28 cellular contexts compared by ENCODE assay signal in genomic region chr12:81705586-81705985, GRCh38. TPM values are rescaled to one million over a fixed set of nuclear protein-coding genes. Genes with fewer than 3 reads are reported as not detected.
"Had no signal": no experiment of that assay in that cellular context is flagged by ENCODE, and none has a peak within 500 bp of the region (broad histone marks: within the 10 kb centered on the region; RNA-seq: fewer than 3 reads in every experiment).

No MANE protein-coding gene starts in this region.

- ATAC-seq: activated CD8-positive, alpha-beta memory T cell treated with anti-CD3 and anti-CD28 coated beads, Interleukin-2, amount 10 ng/mL, durations not matched to agents 7 days and 5 days; activated naive CD8-positive, alpha-beta T cell treated with anti-CD3 and anti-CD28 coated beads, Interleukin-2, amount 50 U/mL, for 24 hours had no signal

- DNase-seq: activated B cell treated with CpG ODN at 0.5 μM for 24 hours; activated CD4-positive, alpha-beta T cell treated with anti-CD3 and anti-CD28 coated beads for 1 hour; activated CD4-positive, alpha-beta T cell treated with anti-CD3 and anti-CD28 coated beads, Interleukin-2, amount 10 ng/mL, durations not matched to agents 24 days and 14 days; activated CD4-positive, alpha-beta T cell treated with anti-CD3 and anti-CD28 coated beads, Interleukin-2, amount 50 U/mL, for 48 hours; activated CD8-positive, alpha-beta memory T cell treated with anti-CD3 and anti-CD28 coated beads, Interleukin-2, amount 10 ng/mL, durations not matched to agents 7 days and 5 days; activated effector memory CD4-positive, alpha-beta T cell treated with anti-CD3 and anti-CD28 coated beads, Interleukin-2, amount 50 U/mL, for 16 hours; activated naive CD4-positive, alpha-beta T cell treated with Interleukin-2 at 50 U/mL for 16 hours; activated naive CD8-positive, alpha-beta T cell treated with anti-CD3 and anti-CD28 coated beads, Interleukin-2, amount 50 U/mL, for 24 hours; activated T-cell treated with anti-CD3 and anti-CD28 coated beads, Interleukin-2, amount 50 U/mL, for 24 hours; amniotic stem cell; MM.1S; NCI-H1105; NCI-H1436; NCI-H1694 treated with DMSO at 0.1 percent for 48 hours; NCI-H2029 treated with DMSO at 0.1 percent for 48 hours; NCI-H345; NCI-H510A treated with DMSO at 0.1 percent for 48 hours; NCI-H69; NK-92 treated with Interleukin-12 subunit alpha and Interleukin-12 subunit beta, amount 100 ng/mL, for 24 hours; Peyer's patch; SHP77 treated with DMSO at 0.1 percent for 48 hours had no signal

- H3K4me3 ChIP-seq: ascending aorta, cardiac muscle cell, Peyer's patch had no signal

- H3K27me3 Mint-ChIP-seq: activated B cell treated with CpG ODN at 0.5 μM for 24 hours; activated CD4-positive, alpha-beta T cell treated with anti-CD3 and anti-CD28 coated beads, Interleukin-2, amount 10 ng/mL, durations not matched to agents 24 days and 14 days; activated CD8-positive, alpha-beta memory T cell treated with anti-CD3 and anti-CD28 coated beads, Interleukin-2, amount 10 ng/mL, durations not matched to agents 7 days and 5 days; activated naive CD8-positive, alpha-beta T cell treated with anti-CD3 and anti-CD28 coated beads, Interleukin-2, amount 50 U/mL, for 24 hours; activated T-cell treated with anti-CD3 and anti-CD28 coated beads, Interleukin-2, amount 50 U/mL, for 24 hours; brain had no signal

- H3K27ac Mint-ChIP-seq: activated B cell treated with CpG ODN at 0.5 μM for 24 hours; activated CD4-positive, alpha-beta T cell treated with anti-CD3 and anti-CD28 coated beads, Interleukin-2, amount 10 ng/mL, durations not matched to agents 24 days and 14 days; activated CD8-positive, alpha-beta memory T cell treated with anti-CD3 and anti-CD28 coated beads, Interleukin-2, amount 10 ng/mL, durations not matched to agents 7 days and 5 days; activated naive CD4-positive, alpha-beta T cell treated with anti-CD3 and anti-CD28 coated beads, Interleukin-2, amount 50 U/mL, for 72 hours; activated naive CD8-positive, alpha-beta T cell treated with anti-CD3 and anti-CD28 coated beads, Interleukin-2, amount 50 U/mL, for 24 hours; activated T-cell treated with anti-CD3 and anti-CD28 coated beads, Interleukin-2, amount 50 U/mL, for 24 hours; activated T-helper 1 cell treated with anti-CD3 and anti-CD28 coated beads, Interleukin-12 subunit alpha, Interleukin-12 subunit beta, Interleukin-2, Interleukin-4 antibody, amounts not matched to agents 30 ng/mL and 10 ng/mL and 1 ng/mL, durations not matched to agents 14 hours and 24 hours and 36 hours; brain; T-helper 1 cell treated with Interleukin-12 subunit alpha and Interleukin-12 subunit beta and Interleukin-4 antibody, amounts not matched to agents 30 μg/mL and 1 μg/mL, for 36 hours had no signal

- H3K9me3 Mint-ChIP-seq: activated B cell treated with CpG ODN at 0.5 μM for 24 hours; activated CD4-positive, alpha-beta T cell treated with anti-CD3 and anti-CD28 coated beads, Interleukin-2, amount 10 ng/mL, durations not matched to agents 24 days and 14 days; activated naive CD4-positive, alpha-beta T cell treated with anti-CD3 and anti-CD28 coated beads, Interleukin-2, amount 50 U/mL, for 72 hours; activated naive CD8-positive, alpha-beta T cell treated with anti-CD3 and anti-CD28 coated beads, Interleukin-2, amount 50 U/mL, for 24 hours; activated T-helper 1 cell treated with anti-CD3 and anti-CD28 coated beads, Interleukin-12 subunit alpha, Interleukin-12 subunit beta, Interleukin-2, Interleukin-4 antibody, amounts not matched to agents 30 ng/mL and 10 ng/mL and 1 ng/mL, durations not matched to agents 14 hours and 24 hours and 36 hours; T-helper 1 cell treated with Interleukin-12 subunit alpha and Interleukin-12 subunit beta and Interleukin-4 antibody, amounts not matched to agents 30 μg/mL and 1 μg/mL, for 36 hours had no signal

- H3K36me3 Mint-ChIP-seq: activated CD8-positive, alpha-beta memory T cell treated with anti-CD3 and anti-CD28 coated beads, Interleukin-2, amount 10 ng/mL, durations not matched to agents 7 days and 5 days; activated naive CD4-positive, alpha-beta T cell treated with anti-CD3 and anti-CD28 coated beads, Interleukin-2, amount 50 U/mL, for 72 hours had no signal

- H3K4me3 Mint-ChIP-seq: activated B cell treated with CpG ODN at 0.5 μM for 24 hours; activated CD4-positive, alpha-beta T cell treated with anti-CD3 and anti-CD28 coated beads, Interleukin-2, amount 10 ng/mL, durations not matched to agents 24 days and 14 days; activated CD8-positive, alpha-beta memory T cell treated with anti-CD3 and anti-CD28 coated beads, Interleukin-2, amount 10 ng/mL, durations not matched to agents 7 days and 5 days; activated naive CD8-positive, alpha-beta T cell treated with anti-CD3 and anti-CD28 coated beads, Interleukin-2, amount 50 U/mL, for 24 hours; activated T-cell treated with anti-CD3 and anti-CD28 coated beads, Interleukin-2, amount 50 U/mL, for 24 hours; activated T-helper 1 cell treated with anti-CD3 and anti-CD28 coated beads, Interleukin-12 subunit alpha, Interleukin-12 subunit beta, Interleukin-2, Interleukin-4 antibody, amounts not matched to agents 30 ng/mL and 10 ng/mL and 1 ng/mL, durations not matched to agents 14 hours and 24 hours and 36 hours; brain; T-helper 1 cell treated with Interleukin-12 subunit alpha and Interleukin-12 subunit beta and Interleukin-4 antibody, amounts not matched to agents 30 μg/mL and 1 μg/mL, for 36 hours had no signal

- H3K4me1 Mint-ChIP-seq: activated B cell treated with CpG ODN at 0.5 μM for 24 hours; activated CD4-positive, alpha-beta T cell treated with anti-CD3 and anti-CD28 coated beads, Interleukin-2, amount 10 ng/mL, durations not matched to agents 24 days and 14 days; activated CD8-positive, alpha-beta memory T cell treated with anti-CD3 and anti-CD28 coated beads, Interleukin-2, amount 10 ng/mL, durations not matched to agents 7 days and 5 days; activated naive CD8-positive, alpha-beta T cell treated with anti-CD3 and anti-CD28 coated beads, Interleukin-2, amount 50 U/mL, for 24 hours had no signal

RNA-seq across cellular contexts. Expression of gene PPFIA2, which starts 53.6 kb away (rescaled TPM):
- total RNA-seq: activated B cell treated with CpG ODN at 0.5 μM for 24 hours; activated CD4-positive, alpha-beta T cell treated with anti-CD3 and anti-CD28 coated beads, Interleukin-2, amount 10 ng/mL, durations not matched to agents 24 days and 14 days; activated CD8-positive, alpha-beta memory T cell treated with anti-CD3 and anti-CD28 coated beads, Interleukin-2, amount 10 ng/mL, durations not matched to agents 7 days and 5 days; activated naive CD4-positive, alpha-beta T cell treated with anti-CD3 and anti-CD28 coated beads, Interleukin-2, amount 50 U/mL, for 72 hours; activated T-helper 1 cell treated with anti-CD3 and anti-CD28 coated beads, Interleukin-12 subunit alpha, Interleukin-12 subunit beta, Interleukin-2, Interleukin-4 antibody, amounts not matched to agents 30 ng/mL and 10 ng/mL and 1 ng/mL, durations not matched to agents 14 hours and 24 hours and 36 hours; SK-MEL-5 had no signal
